In genomic region chr11:1728931-1729691, GRCh38 we compare ENCODE assay signal across 18 cellular contexts. TPM values are rescaled to one million over a fixed set of nuclear protein-coding genes. Genes with fewer than 3 reads are reported as not detected.
DNase-seq lines count a peak whose midpoint lies in the region; ATAC-seq and TF ChIP-seq lines count a peak whose summit lies in the region.
"Had no signal": no experiment of that assay in that cellular context is flagged by ENCODE, and none has a peak within 500 bp of the region (broad histone marks: within the 10 kb centered on the region; RNA-seq: fewer than 3 reads in every experiment).

No MANE protein-coding gene starts in this region.

- peak overlapping the region; percentile 46 for H3K27ac Mint-ChIP-seq in CD8-positive, alpha-beta T cell
- H3K27ac Mint-ChIP-seq in T-helper 17 cell (no peak overlapping the region), immature natural killer cell (peak overlapping the region in 4 of 6 donors; percentile 5 to 67 (median 34))

- H3K36me3 Mint-ChIP-seq in CD8-positive, alpha-beta T cell: no peaks in the 10 kb centered on the region
- H3K36me3 Mint-ChIP-seq in T-helper 17 cell (ENCODE audit: low read depth) (peaks cover 3% of the 10 kb centered on the region), immature natural killer cell (peaks cover 0 to 4% (median 0%) of the 10 kb centered on the region in 3 donors)

- ATAC-seq in CD8-positive, alpha-beta T cell: peak; percentile 84
- no peak for ATAC-seq in T-helper 17 cell

- peaks cover 42% of the 10 kb centered on the region for H3K4me1 Mint-ChIP-seq in CD8-positive, alpha-beta T cell (ENCODE audit: low read depth)
- H3K4me1 Mint-ChIP-seq in T-helper 17 cell (peaks cover 10% of the 10 kb centered on the region), immature natural killer cell (peaks cover 42 to 57% of the 10 kb centered on the region in 2 donors)

- H3K4me3 Mint-ChIP-seq in CD8-positive, alpha-beta T cell: peak overlapping the region; percentile 73
- peak overlapping the region; percentile 64 for H3K4me3 Mint-ChIP-seq in T-helper 17 cell
- peak overlapping the region; percentile 66 to 84 (median 80) for H3K4me3 Mint-ChIP-seq in immature natural killer cell

- POLR2A ChIA-PET in CD8-positive, alpha-beta T cell (lab: Charles Lee): no interaction called here

- TF ChIP-seq POLR2A in stomach (IDR thresholded peaks at IDR 0.05): no peak

- peaks cover 24% of the 10 kb centered on the region for H3K4me1 ChIP-seq in CD8-positive, alpha-beta T cell (ENCODE audit: insufficient read depth, low read length)
- no peaks in the 10 kb centered on the region for H3K4me1 ChIP-seq in stomach
- H3K4me1 ChIP-seq: BE2C, parathyroid adenoma, tibial artery had no signal

- 74 to 83% (median 76%) methylated on average over 25 of the region's 25 CpGs for WGBS in stomach, 5 donors

- H3K9me3 Mint-ChIP-seq in CD8-positive, alpha-beta T cell: no peaks in the 10 kb centered on the region
- H3K9me3 Mint-ChIP-seq in immature natural killer cell: peaks cover 0 to 2% (median 0%) of the 10 kb centered on the region in 6 donors

- H3K27me3 Mint-ChIP-seq in CD8-positive, alpha-beta T cell (ENCODE audit: low read depth): peaks cover 13% of the 10 kb centered on the region
- H3K27me3 Mint-ChIP-seq in T-helper 17 cell: peaks cover 79% of the 10 kb centered on the region
- peaks cover 6 to 16% (median 8%) of the 10 kb centered on the region in 3 donors for H3K27me3 Mint-ChIP-seq in immature natural killer cell (ENCODE audit: low read depth in 3 of 3)

- DNase-seq in AG08395 (ENCODE audit: low spot score) (peak; percentile 71), T-helper 17 cell (no peak), immature natural killer cell (peak; percentile 35 to 50 (median 37)), UCSD-AML1 (lab: John Stamatoyannopoulos, UW; ENCODE audit: unreplicated experiment) (no peak), stomach (no peak), NCI-H2227 treated with DMSO at 0.1 percent for 48 hours (lab: John Stamatoyannopoulos, UW) (no peak), RKO (ENCODE audit: low spot score) (no peak)
- peak in 2 of 7 experiments; percentile 26 to 40 for DNase-seq in CD8-positive, alpha-beta T cell
- DNase-seq: activated gamma-delta T cell; BE2C; foreskin melanocyte; midbrain; MM.1S; OCI-M1; stimulated activated CD4-positive, alpha-beta T cell treated with anti-CD3 and anti-CD28 coated beads, Interleukin-12 subunit alpha, Interleukin-12 subunit beta, amount 100 ng/mL, for 4 hours had no signal

- no peaks in the 10 kb centered on the region for H3K27me3 ChIP-seq in CD8-positive, alpha-beta T cell (ENCODE audit: insufficient read depth, low read length)
- peaks cover 6 to 80% (median 31%) of the 10 kb centered on the region in 3 donors for H3K27me3 ChIP-seq in stomach

- no peak for TF ChIP-seq CTCF in CD8-positive, alpha-beta T cell (IDR thresholded peaks at IDR 0.05)
- TF ChIP-seq CTCF in stomach (IDR thresholded peaks at IDR 0.05): no peak

- CTCF ChIA-PET in CD8-positive, alpha-beta T cell (lab: Charles Lee): interaction anchor here (0.7 to 1.6 kb wide), 3 partner anchors 10 to 104 kb away, joined by 3 to 5 read pairs (median 5); no protein-coding TSS in a partner anchor

- no peak overlapping the region for H3K27ac ChIP-seq in CD8-positive, alpha-beta T cell (ENCODE audit: low read depth, low read length)
- no peak overlapping the region for H3K27ac ChIP-seq in stomach
- H3K27ac ChIP-seq: parathyroid adenoma, tibial artery had no signal

- H3K36me3 ChIP-seq in CD8-positive, alpha-beta T cell (ENCODE audit: insufficient read depth, low read length): no peaks in the 10 kb centered on the region
- no peaks in the 10 kb centered on the region for H3K36me3 ChIP-seq in stomach
- H3K36me3 ChIP-seq: BE2C, tibial artery had no signal

- peak overlapping the region; percentile 32 for H3K4me3 ChIP-seq in CD8-positive, alpha-beta T cell (ENCODE audit: low read depth, low read length)
- no peak overlapping the region for H3K4me3 ChIP-seq in stomach
- H3K4me3 ChIP-seq: tibial artery had no signal

- intact Hi-C loops in CD8-positive, alpha-beta T cell (cut with DNase I, micrococcal nuclease): no loop called here
- intact Hi-C loops in stomach (cut with DNase I; ENCODE audit: low total_unique reads): no loop called here

- no peak for TF ChIP-seq EP300 in stomach (IDR thresholded peaks at IDR 0.05)

- H3K9me3 ChIP-seq in CD8-positive, alpha-beta T cell (ENCODE audit: low read length): no peaks in the 10 kb centered on the region
- H3K9me3 ChIP-seq in T-helper 17 cell (ENCODE audit: control insufficient read depth, low read length, poor library complexity, severe bottlenecking): no peaks in the 10 kb centered on the region
- H3K9me3 ChIP-seq in stomach: no peaks in the 10 kb centered on the region
- H3K9me3 ChIP-seq: BE2C, tibial artery had no signal

RNA-seq across cellular contexts. Expression of gene IFITM10, which starts 21.3 kb away (rescaled TPM):
- 1 to 10 TPM; 1.1 to 1.7 TPM for total RNA-seq in CD8-positive, alpha-beta T cell
- under 1 TPM; 0.78 to 0.90 TPM for total RNA-seq in T-helper 17 cell
- under 1 TPM; 0.09 to 0.93 (median 0.39) TPM for polyA plus RNA-seq in immature natural killer cell
- under 1 TPM in 1 of 5 donors, not detected in 4; 0.72 TPM for total RNA-seq in stomach
- 1 to 10 TPM in 1 of 3 donors, under 1 TPM in 2; 0.19 to 1.1 (median 0.95) TPM for polyA plus RNA-seq in stomach

RNA-seq across cellular contexts. Expression of gene KRTAP5-6, which starts 32.1 kb away (rescaled TPM):
- not detected for total RNA-seq in CD8-positive, alpha-beta T cell
- total RNA-seq in T-helper 17 cell (not detected), stomach (not detected)
- polyA plus RNA-seq in immature natural killer cell (not detected), stomach (not detected)
- total RNA-seq: bronchial epithelial cell had no signal

RNA-seq across cellular contexts. Expression of gene CTSD, which starts 34.6 kb away (rescaled TPM):
- total RNA-seq in CD8-positive, alpha-beta T cell: 10 to 100 TPM; 54.3 to 57.9 TPM
- 10 to 100 TPM; 79.6 to 83.2 TPM for total RNA-seq in T-helper 17 cell
- 100 to 1,000 TPM; 471 to 795 (median 488) TPM for polyA plus RNA-seq in immature natural killer cell
- total RNA-seq in stomach: 100 to 1,000 TPM; 115 to 590 (median 210) TPM
- polyA plus RNA-seq in stomach: 100 to 1,000 TPM; 173 to 538 (median 529) TPM

Comparison
In these comparisons a context has a peak if more than half of its experiments do, and no peak if none do; other contexts are left out.
1. DNase-seq: peak in AG08395 (single experiment) and immature natural killer cell (3 of 3); none in T-helper 17 cell (0 of 3), UCSD-AML1 (single experiment), stomach (single experiment), NCI-H2227 treated with DMSO at 0.1 percent for 48 hours (single experiment) and RKO (single experiment).
2. Peak in every context shown above with its lines, with median percentiles within 50 percentile points of each other: H3K4me3 Mint-ChIP-seq.